10 cellular contexts compared by ENCODE assay signal in genomic region chr20:50519036-50519780, GRCh38. TPM values are rescaled to one million over a fixed set of nuclear protein-coding genes. Genes with fewer than 3 reads are reported as not detected.
A peak's percentile ranks its signal among the peaks of the same experiment; 100 is the strongest.
DNase-seq lines count a peak whose midpoint lies in the region; ATAC-seq and FAIRE-seq lines count a peak whose summit lies in the region.
"Had no signal": no experiment of that assay in that cellular context is flagged by ENCODE, and none has a peak within 500 bp of the region (broad histone marks: within the 10 kb centered on the region; RNA-seq: fewer than 3 reads in every experiment).

No MANE protein-coding gene starts in this region.

- no peaks in the 10 kb centered on the region for H3K9me3 Mint-ChIP-seq in activated naive CD4-positive, alpha-beta T cell treated with anti-CD3 and anti-CD28 coated beads, Interleukin-2, amount 50 U/mL, for 24 hours

- no peak for FAIRE-seq in GM19239 (lab: Jason Lieb, UNC)
- FAIRE-seq: GM18507 had no signal

- peaks cover 99% of the 10 kb centered on the region for H3K4me1 ChIP-seq in mononuclear cell (ENCODE audit: insufficient read depth, low read length)

- peak; percentile 47 for DNase-seq in stimulated activated CD4-positive, alpha-beta T cell treated with anti-CD3 and anti-CD28 coated beads, Interleukin-4, amount 100 ng/mL, for 24 hours
- DNase-seq in stimulated activated CD4-positive, alpha-beta T cell treated with anti-CD3 and anti-CD28 coated beads, Interleukin-12 subunit alpha, Interleukin-12 subunit beta, amount 100 ng/mL, for 4 hours = no peak
- DNase-seq in NCI-H2171 (lab: John Stamatoyannopoulos, UW) (no peak), NCI-H1092 treated with DMSO at 0.1 percent for 48 hours (lab: John Stamatoyannopoulos, UW) (no peak), GM19239 (ENCODE audit: insufficient read length, low spot score) (no peak)
- DNase-seq: adrenal gland had no signal

- peak overlapping the region; percentile 4 for H3K4me3 ChIP-seq in mononuclear cell (ENCODE audit: low read length)
- H3K4me3 ChIP-seq: adrenal gland had no signal

- ATAC-seq in GM18861 (IDR thresholded peaks at IDR 0.05; ENCODE audit: unreplicated experiment) = no peak

- H3K4me3 Mint-ChIP-seq in activated naive CD4-positive, alpha-beta T cell treated with anti-CD3 and anti-CD28 coated beads, Interleukin-2, amount 50 U/mL, for 24 hours = peak overlapping the region; percentile 83

- H3K36me3 Mint-ChIP-seq in activated naive CD4-positive, alpha-beta T cell treated with anti-CD3 and anti-CD28 coated beads, Interleukin-2, amount 50 U/mL, for 24 hours = peaks cover 8% of the 10 kb centered on the region

- H3K27ac Mint-ChIP-seq in activated naive CD4-positive, alpha-beta T cell treated with anti-CD3 and anti-CD28 coated beads, Interleukin-2, amount 50 U/mL, for 24 hours = peak overlapping the region; percentile 99

- no peaks in the 10 kb centered on the region for H3K9me3 ChIP-seq in mononuclear cell (ENCODE audit: low read depth, low read length)
- H3K9me3 ChIP-seq: adrenal gland had no signal

- no peaks in the 10 kb centered on the region for H3K27me3 Mint-ChIP-seq in activated naive CD4-positive, alpha-beta T cell treated with anti-CD3 and anti-CD28 coated beads, Interleukin-2, amount 50 U/mL, for 24 hours

- peaks cover 97% of the 10 kb centered on the region for H3K4me1 Mint-ChIP-seq in activated naive CD4-positive, alpha-beta T cell treated with anti-CD3 and anti-CD28 coated beads, Interleukin-2, amount 50 U/mL, for 24 hours

- H3K27me3 ChIP-seq in mononuclear cell (ENCODE audit: insufficient read depth, low read length) = no peaks in the 10 kb centered on the region
- H3K27me3 ChIP-seq: adrenal gland had no signal

RNA-seq across cellular contexts. Expression of gene PTPN1, which starts 9.0 kb away (rescaled TPM):
- 86.0 TPM for total RNA-seq in mononuclear cell
